1 cellular context compared by ENCODE assay signal in the genomic region with DNA sequence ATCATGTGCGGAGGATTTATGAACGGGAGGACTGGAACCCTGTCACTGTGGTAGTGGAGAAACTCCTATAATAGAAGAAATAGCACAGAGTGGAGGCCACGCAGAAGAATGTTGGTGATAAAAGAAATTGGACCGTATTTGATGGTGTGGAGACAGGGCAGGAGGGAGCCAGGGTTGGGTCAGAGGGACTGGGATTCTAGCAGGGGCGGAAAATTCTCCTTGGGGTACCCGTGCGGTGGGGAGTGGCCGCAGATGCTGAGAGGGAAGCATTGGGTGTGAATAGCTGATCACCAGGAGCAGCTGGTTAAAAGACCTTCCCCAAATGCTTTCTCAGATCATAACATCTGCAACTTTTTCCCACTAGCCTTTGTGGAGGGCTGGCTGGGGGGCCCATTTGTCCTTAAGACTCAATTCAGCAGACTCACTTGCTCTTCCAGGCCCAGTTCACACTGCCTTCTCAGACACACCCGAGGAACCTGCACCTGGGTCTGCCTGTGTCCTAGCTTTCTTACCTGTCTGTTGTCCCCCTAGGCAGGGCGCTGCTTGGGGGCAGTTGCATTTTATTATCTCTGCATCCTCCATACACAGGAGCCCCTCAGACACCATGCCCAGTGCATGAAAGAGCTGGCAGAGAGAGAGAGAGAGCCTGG.
TF ChIP-seq lines count a peak whose summit lies in the region.

No MANE protein-coding gene starts in this region.

TF ChIP-seq in IMR-90, 13 proteins besides CTCF, POLR2A, EP300 and RAD21:
- TF ChIP-seq NFE2L2 (IDR thresholded peaks at IDR 0.05; ENCODE audit: low read depth, low read length) (no peak), CHD1 (IDR thresholded peaks at IDR 0.05; ENCODE audit: low read depth, low read length) (no peak), SMC3 (IDR thresholded peaks at IDR 0.05; ENCODE audit: low read depth, low read length) (no peak), MXI1 (IDR thresholded peaks at IDR 0.05; ENCODE audit: borderline replicate concordance, low read depth, low read length) (no peak), MAFK (IDR thresholded peaks at IDR 0.05; ENCODE audit: low read depth, low read length) (no peak), CEBPB (IDR thresholded peaks at IDR 0.05; ENCODE audit: low read depth, low read length) (no peak), MAZ (IDR thresholded peaks at IDR 0.05; ENCODE audit: borderline replicate concordance, low read depth, low read length) (no peak), RFX5 (IDR thresholded peaks at IDR 0.05; ENCODE audit: low read depth, low read length) (no peak), FOS (IDR thresholded peaks at IDR 0.05; ENCODE audit: low read depth, low read length) (no peak), RCOR1 (IDR thresholded peaks at IDR 0.05; ENCODE audit: insufficient replicate concordance, low read length) (no peak), BHLHE40 (IDR thresholded peaks at IDR 0.05; ENCODE audit: low read depth, low read length) (no peak)
- TF ChIP-seq, protein P1, sequence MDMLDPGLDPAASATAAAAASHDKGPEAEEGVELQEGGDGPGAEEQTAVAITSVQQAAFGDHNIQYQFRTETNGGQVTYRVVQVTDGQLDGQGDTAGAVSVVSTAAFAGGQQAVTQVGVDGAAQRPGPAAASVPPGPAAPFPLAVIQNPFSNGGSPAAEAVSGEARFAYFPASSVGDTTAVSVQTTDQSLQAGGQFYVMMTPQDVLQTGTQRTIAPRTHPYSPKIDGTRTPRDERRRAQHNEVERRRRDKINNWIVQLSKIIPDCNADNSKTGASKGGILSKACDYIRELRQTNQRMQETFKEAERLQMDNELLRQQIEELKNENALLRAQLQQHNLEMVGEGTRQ (IDR thresholded peaks at IDR 0.05; ENCODE audit: low read depth, low read length), result no peak
- TF ChIP-seq, protein P2, sequence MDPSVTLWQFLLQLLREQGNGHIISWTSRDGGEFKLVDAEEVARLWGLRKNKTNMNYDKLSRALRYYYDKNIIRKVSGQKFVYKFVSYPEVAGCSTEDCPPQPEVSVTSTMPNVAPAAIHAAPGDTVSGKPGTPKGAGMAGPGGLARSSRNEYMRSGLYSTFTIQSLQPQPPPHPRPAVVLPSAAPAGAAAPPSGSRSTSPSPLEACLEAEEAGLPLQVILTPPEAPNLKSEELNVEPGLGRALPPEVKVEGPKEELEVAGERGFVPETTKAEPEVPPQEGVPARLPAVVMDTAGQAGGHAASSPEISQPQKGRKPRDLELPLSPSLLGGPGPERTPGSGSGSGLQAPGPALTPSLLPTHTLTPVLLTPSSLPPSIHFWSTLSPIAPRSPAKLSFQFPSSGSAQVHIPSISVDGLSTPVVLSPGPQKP (IDR thresholded peaks at IDR 0.05; ENCODE audit: borderline replicate concordance, low read depth, low read length), result no peak
